ENCODE assay signal across 8 cellular contexts in the genomic region with DNA sequence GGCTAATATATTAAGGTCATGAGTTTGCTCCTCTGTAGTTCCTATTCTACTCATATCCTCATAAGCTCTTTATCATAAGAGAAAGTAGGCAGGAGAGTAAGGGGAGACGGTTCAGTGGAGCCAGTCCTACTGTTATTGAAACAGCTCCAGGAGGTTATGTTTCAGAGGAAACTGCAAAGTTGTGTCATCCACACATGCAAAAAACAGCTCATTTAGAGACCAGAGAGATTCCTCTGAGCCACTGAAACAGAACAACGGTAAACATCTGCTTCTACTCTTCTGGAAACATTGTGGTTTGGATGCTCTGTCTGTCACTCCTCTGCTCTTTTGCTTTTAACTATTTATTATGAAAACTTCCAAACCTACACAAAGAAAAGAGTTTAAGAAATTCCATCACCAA.
DNase-seq lines count a peak whose midpoint lies in the region; ATAC-seq and TF ChIP-seq lines count a peak whose summit lies in the region.

No MANE protein-coding gene starts in this region.

- H3K27ac ChIP-seq in spleen: peak overlapping the region in 4 of 8 donors; percentile 12 to 57 (median 28)

- TF ChIP-seq EP300 in Ishikawa (IDR thresholded peaks at IDR 0.05; ENCODE audit: borderline replicate concordance): peak; percentile 44; the same call in 1 of the 2 replicates

- H3K4me3 ChIP-seq in fibroblast of the aortic adventitia (ENCODE audit: low read depth, low read length): no peak overlapping the region
- no peak overlapping the region for H3K4me3 ChIP-seq in spleen

- intact Hi-C loops in spleen (cut with DNase I; ENCODE audit: low total_unique reads): no loop called here

- DNase-seq in GM13976 (ENCODE audit: low spot score) (peak; percentile 74), fibroblast of the aortic adventitia (ENCODE audit: low read depth) (peak; percentile 68), cerebellum (ENCODE audit: low spot score) (no peak), NCI-H526 (lab: John Stamatoyannopoulos, UW) (no peak), spleen (no peak), midbrain (lab: John Stamatoyannopoulos, UW) (no peak)

- TF ChIP-seq CTCF in GM13976 (IDR thresholded peaks at IDR 0.05; ENCODE audit: borderline replicate concordance, control extremely low read depth, extremely low read depth, insufficient read depth, missing control alignments): no peak
- TF ChIP-seq CTCF in fibroblast of the aortic adventitia (IDR thresholded peaks at IDR 0.05; ENCODE audit: insufficient read depth, low read length): no peak
- no peak for TF ChIP-seq CTCF in spleen (IDR thresholded peaks at IDR 0.05 in 8 of 11, conservative IDR thresholded peaks at IDR 0.05 in 3 of 11)

- 7 to 15% (median 11%) methylated on average over 2 of the region's 2 CpGs for WGBS in spleen, 5 donors

- in situ Hi-C loops in GM13976 (cut with MboI; ENCODE audit: low sequenced_read_pairs, unreplicated experiment): no loop called here

- peaks cover 0 to 46% (median 14%) of the 10 kb centered on the region in 6 donors for H3K4me1 ChIP-seq in spleen

- no peaks in the 10 kb centered on the region for H3K9me3 ChIP-seq in spleen

- H3K27me3 ChIP-seq in spleen (replicated peaks in 1 of 7): no peaks in the 10 kb centered on the region

- H3K36me3 ChIP-seq in spleen: no peaks in the 10 kb centered on the region

- ATAC-seq in GM21529 (IDR thresholded peaks at IDR 0.05; ENCODE audit: unreplicated experiment): peak; percentile 100

- TF ChIP-seq RAD21 in Ishikawa (IDR thresholded peaks at IDR 0.05; ENCODE audit: low read depth): no peak

- no peak for TF ChIP-seq POLR2A in spleen (IDR thresholded peaks at IDR 0.05)

TF ChIP-seq in Ishikawa, 13 proteins besides CTCF, POLR2A, EP300 and RAD21:
- TF ChIP-seq TCF12 (IDR thresholded peaks at IDR 0.05; ENCODE audit: low read depth) (peak; percentile 69), TEAD4 (IDR thresholded peaks at IDR 0.05) (peak; percentile 81), NFIC (IDR thresholded peaks at IDR 0.05) (peak; percentile 38), EGR1 (IDR thresholded peaks at IDR 0.05) (no peak), CEBPB (IDR thresholded peaks at IDR 0.05) (peak; percentile 77), YY1 (IDR thresholded peaks at IDR 0.05; ENCODE audit: low read depth) (no peak)
- TF ChIP-seq, protein P1, sequence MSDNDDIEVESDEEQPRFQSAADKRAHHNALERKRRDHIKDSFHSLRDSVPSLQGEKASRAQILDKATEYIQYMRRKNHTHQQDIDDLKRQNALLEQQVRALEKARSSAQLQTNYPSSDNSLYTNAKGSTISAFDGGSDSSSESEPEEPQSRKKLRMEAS (IDR thresholded peaks at IDR 0.05): peak; percentile 19; the same call in 1 of the 2 replicates
- TF ChIP-seq, protein P2, sequence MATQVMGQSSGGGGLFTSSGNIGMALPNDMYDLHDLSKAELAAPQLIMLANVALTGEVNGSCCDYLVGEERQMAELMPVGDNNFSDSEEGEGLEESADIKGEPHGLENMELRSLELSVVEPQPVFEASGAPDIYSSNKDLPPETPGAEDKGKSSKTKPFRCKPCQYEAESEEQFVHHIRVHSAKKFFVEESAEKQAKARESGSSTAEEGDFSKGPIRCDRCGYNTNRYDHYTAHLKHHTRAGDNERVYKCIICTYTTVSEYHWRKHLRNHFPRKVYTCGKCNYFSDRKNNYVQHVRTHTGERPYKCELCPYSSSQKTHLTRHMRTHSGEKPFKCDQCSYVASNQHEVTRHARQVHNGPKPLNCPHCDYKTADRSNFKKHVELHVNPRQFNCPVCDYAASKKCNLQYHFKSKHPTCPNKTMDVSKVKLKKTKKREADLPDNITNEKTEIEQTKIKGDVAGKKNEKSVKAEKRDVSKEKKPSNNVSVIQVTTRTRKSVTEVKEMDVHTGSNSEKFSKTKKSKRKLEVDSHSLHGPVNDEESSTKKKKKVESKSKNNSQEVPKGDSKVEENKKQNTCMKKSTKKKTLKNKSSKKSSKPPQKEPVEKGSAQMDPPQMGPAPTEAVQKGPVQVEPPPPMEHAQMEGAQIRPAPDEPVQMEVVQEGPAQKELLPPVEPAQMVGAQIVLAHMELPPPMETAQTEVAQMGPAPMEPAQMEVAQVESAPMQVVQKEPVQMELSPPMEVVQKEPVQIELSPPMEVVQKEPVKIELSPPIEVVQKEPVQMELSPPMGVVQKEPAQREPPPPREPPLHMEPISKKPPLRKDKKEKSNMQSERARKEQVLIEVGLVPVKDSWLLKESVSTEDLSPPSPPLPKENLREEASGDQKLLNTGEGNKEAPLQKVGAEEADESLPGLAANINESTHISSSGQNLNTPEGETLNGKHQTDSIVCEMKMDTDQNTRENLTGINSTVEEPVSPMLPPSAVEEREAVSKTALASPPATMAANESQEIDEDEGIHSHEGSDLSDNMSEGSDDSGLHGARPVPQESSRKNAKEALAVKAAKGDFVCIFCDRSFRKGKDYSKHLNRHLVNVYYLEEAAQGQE (IDR thresholded peaks at IDR 0.05; ENCODE audit: low read depth): no peak
TF ChIP-seq in Ishikawa: peak in this region for 5.

Comparison
In these comparisons a context has a peak if more than half of its experiments do, and no peak if none do; other contexts are left out.
1. DNase-seq: peak in GM13976 (single experiment) and fibroblast of the aortic adventitia (single experiment); none in cerebellum (single experiment), NCI-H526 (0 of 2), spleen (single experiment) and midbrain (single experiment).